Comparison of ENCODE assay signal across 10 cellular contexts in the genomic region with DNA sequence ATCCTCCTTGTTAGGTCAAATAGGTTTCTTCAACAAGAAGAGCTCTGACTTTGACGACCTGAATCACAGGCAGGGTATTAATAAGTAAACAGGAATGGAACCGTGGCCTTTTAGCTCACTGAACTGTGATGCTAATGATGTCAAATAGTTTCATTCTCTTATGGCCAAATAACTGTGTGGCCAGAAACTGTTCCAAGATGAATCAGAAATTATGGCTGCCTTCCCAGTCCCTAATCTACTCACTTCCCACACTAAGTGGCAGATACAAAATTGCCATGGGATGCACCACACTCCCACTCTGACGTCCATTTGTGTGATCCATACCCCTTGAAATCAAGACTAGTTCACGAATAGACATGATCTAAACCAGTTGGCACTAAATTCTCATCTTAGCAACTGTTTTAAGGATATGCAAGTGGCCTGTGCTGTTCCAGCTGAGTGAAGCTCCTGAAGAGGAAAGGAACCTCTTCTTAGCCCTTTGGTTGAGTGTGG.
DNase-seq lines count a peak whose midpoint lies in the region; ATAC-seq and TF ChIP-seq lines count a peak whose summit lies in the region.
"Had no signal": no experiment of that assay in that cellular context is flagged by ENCODE, and none has a peak within 500 bp of the region (broad histone marks: within the 10 kb centered on the region; RNA-seq: fewer than 3 reads in every experiment).

No MANE protein-coding gene starts in this region.

- H3K36me3 ChIP-seq in heart right ventricle, result no peaks in the 10 kb centered on the region
- no peaks in the 10 kb centered on the region for H3K36me3 ChIP-seq in skeletal muscle tissue (ENCODE audit: control insufficient read depth in 3 of 3, insufficient read depth in 3 of 3, low read length in 3 of 3)

- intact Hi-C loops in heart right ventricle (cut with DNase I) (no loop called here), left colon (cut with DNase I, micrococcal nuclease) (no loop called here)

- ATAC-seq in heart right ventricle (peak; percentile 56 to 93 (median 82)), left colon (no peak)

- peaks cover 0 to 23% (median 12%) of the 10 kb centered on the region in 9 donors for H3K4me1 ChIP-seq in heart right ventricle
- peaks cover 0 to 3% (median 0%) of the 10 kb centered on the region in 3 donors for H3K4me1 ChIP-seq in skeletal muscle tissue (ENCODE audit: control insufficient read depth in 3 of 3, insufficient read depth in 3 of 3, low read length in 3 of 3)

- 29 to 30% methylated on average over 4 of the region's 4 CpGs for WGBS in heart right ventricle, 2 donors

- H3K4me3 ChIP-seq in heart right ventricle (no peak overlapping the region), skeletal muscle tissue (ENCODE audit: low read length in 3 of 3) (no peak overlapping the region)

- H3K9me3 ChIP-seq in heart right ventricle (no peaks in the 10 kb centered on the region), skeletal muscle tissue (ENCODE audit: control insufficient read depth in 3 of 3, low read length in 3 of 3) (no peaks in the 10 kb centered on the region)

- no peaks in the 10 kb centered on the region for H3K27me3 ChIP-seq in heart right ventricle
- no peaks in the 10 kb centered on the region for H3K27me3 ChIP-seq in skeletal muscle tissue (ENCODE audit: control insufficient read depth in 3 of 3, insufficient read depth in 3 of 3, low read length in 3 of 3)

- TF ChIP-seq CTCF in heart right ventricle (IDR thresholded peaks at IDR 0.05), result no peak

- DNase-seq in H4 (ENCODE audit: low spot score) (peak; percentile 48), amniotic epithelial cell (ENCODE audit: low read depth) (peak; percentile 88), heart right ventricle (peak in 1 of 2 donors; percentile 41), ecto neural progenitor cell (ENCODE audit: low spot score) (no peak), left colon (no peak), COLO829 (ENCODE audit: low spot score) (no peak), LoVo (ENCODE audit: low spot score) (no peak)
- DNase-seq: activated naive CD4-positive, alpha-beta T cell treated with anti-CD3 and anti-CD28 coated beads, Interleukin-2, amount 50 U/mL, for 16 hours; T-helper 2 cell had no signal

- H3K27ac ChIP-seq in heart right ventricle (peak overlapping the region in 8 of 10 donors; percentile 50 to 81 (median 73)), skeletal muscle tissue (ENCODE audit: low read depth, low read length) (peak overlapping the region; percentile 75)

- H3K9ac ChIP-seq in skeletal muscle tissue (ENCODE audit: low read depth in 1 of 3, low read length in 3 of 3), result no peak overlapping the region

Comparison
In these comparisons a context has a peak if more than half of its experiments do, and no peak if none do; other contexts are left out.
1. DNase-seq: peak in H4 (single experiment) and amniotic epithelial cell (single experiment); none in ecto neural progenitor cell (single experiment), left colon (0 of 2), COLO829 (single experiment) and LoVo (single experiment).